In genomic region chr1:109056064-109056463, GRCh38 we compare ENCODE assay signal across 11 cellular contexts.
"Had no signal": no experiment of that assay in that cellular context is flagged by ENCODE, and none has a peak within 500 bp of the region (broad histone marks: within the 10 kb centered on the region; RNA-seq: fewer than 3 reads in every experiment).

No MANE protein-coding gene starts in this region.

- H3K27ac ChIP-seq: GM23248 had no signal

- H3K9ac ChIP-seq: GM23248 had no signal

- H3K9me3 ChIP-seq: HAP-1 had no signal

- DNase-seq: GM23248, GOT3, H7, H9, HCEC 1CT, HFFc6 had no signal

- H3K4me1 ChIP-seq: HAP-1 had no signal

- H3K4me2 ChIP-seq: GM23338 had no signal

- H3K4me3 ChIP-seq: GM23248, GM23338, HAP-1 had no signal

- H2AFZ ChIP-seq: GM23248, GM23338 had no signal

- H3K36me3 ChIP-seq: HAP-1 had no signal

- FAIRE-seq: H1, H54 had no signal

- ATAC-seq: GM23338, HCT116 had no signal
